Comparison of ENCODE assay signal across 1 cellular context in genomic region chr9:68515304-68516017, GRCh38.
TF ChIP-seq lines count a peak whose summit lies in the region.

No MANE protein-coding gene starts in this region.

TF ChIP-seq in A549, 52 proteins besides CTCF, POLR2A, EP300 and RAD21 (continued from another document):
- TF ChIP-seq USF2 (IDR thresholded peaks at IDR 0.05) (no peak), RARB (CRISPR knock-in tag; IDR thresholded peaks at IDR 0.05) (no peak)
TF ChIP-seq in A549: peak in this region for 0.
